ENCODE assay signal across 17 cellular contexts in genomic region chr15:39179980-39180379, GRCh38.
"Had no signal": no experiment of that assay in that cellular context is flagged by ENCODE, and none has a peak within 500 bp of the region (broad histone marks: within the 10 kb centered on the region; RNA-seq: fewer than 3 reads in every experiment).

No MANE protein-coding gene starts in this region.

- H3K27ac ChIP-seq: body of pancreas, psoas muscle, vagina had no signal

- H3K4me1 ChIP-seq: psoas muscle had no signal

- ATAC-seq: activated CD8-positive, alpha-beta T cell treated with anti-CD3 and anti-CD28 coated beads for 36 hours; body of pancreas; psoas muscle; sciatic nerve; stimulated activated effector memory CD8-positive, alpha-beta T cell treated with anti-CD3 and anti-CD28 coated beads, Interleukin-12 subunit alpha, Interleukin-12 subunit beta, amount 100 ng/mL, for 72 hours had no signal

- H3K36me3 Mint-ChIP-seq: activated naive CD4-positive, alpha-beta T cell treated with anti-CD3 and anti-CD28 coated beads, Interleukin-2, amount 50 U/mL, for 24 hours; stimulated activated effector memory CD8-positive, alpha-beta T cell treated with anti-CD3 and anti-CD28 coated beads, Interleukin-12 subunit alpha, Interleukin-12 subunit beta, amount 100 ng/mL, for 72 hours had no signal

- H3K36me3 ChIP-seq: vagina had no signal

- H3K4me1 Mint-ChIP-seq: activated B cell treated with CpG ODN at 0.5 μM for 24 hours; activated naive CD4-positive, alpha-beta T cell treated with anti-CD3 and anti-CD28 coated beads, Interleukin-2, amount 50 U/mL, for 24 hours; stimulated activated effector memory CD8-positive, alpha-beta T cell treated with anti-CD3 and anti-CD28 coated beads, Interleukin-12 subunit alpha, Interleukin-12 subunit beta, amount 100 ng/mL, for 72 hours had no signal

- H3K27ac Mint-ChIP-seq: activated B cell treated with CpG ODN at 0.5 μM for 24 hours; activated CD8-positive, alpha-beta T cell treated with anti-CD3 and anti-CD28 coated beads for 36 hours; activated naive CD4-positive, alpha-beta T cell treated with anti-CD3 and anti-CD28 coated beads, Interleukin-2, amount 50 U/mL, for 24 hours; nephron progenitor cell; stimulated activated effector memory CD8-positive, alpha-beta T cell treated with anti-CD3 and anti-CD28 coated beads, Interleukin-12 subunit alpha, Interleukin-12 subunit beta, amount 100 ng/mL, for 72 hours had no signal

- H3K27me3 ChIP-seq: body of pancreas, vagina had no signal

- H3K9me3 ChIP-seq: body of pancreas, psoas muscle, vagina had no signal

- H3K4me3 ChIP-seq: body of pancreas, psoas muscle, vagina had no signal

- DNase-seq: activated B cell treated with CpG ODN at 0.5 μM for 24 hours; activated CD4-positive, alpha-beta T cell treated with anti-CD3 and anti-CD28 coated beads for 48 hours; activated CD8-positive, alpha-beta T cell treated with anti-CD3 and anti-CD28 coated beads for 36 hours; activated effector memory CD4-positive, alpha-beta T cell treated with anti-CD3 and anti-CD28 coated beads, Interleukin-2, amount 50 U/mL, for 16 hours; activated T-cell treated with anti-CD3 and anti-CD28 coated beads, Interleukin-2, amount 50 U/mL, for 48 hours; body of pancreas; caudate nucleus; cortex of kidney; effector memory CD4-positive, alpha-beta T cell; hypothalamus; nephron progenitor cell; psoas muscle; T-helper 2 cell had no signal

- H3K9me3 Mint-ChIP-seq: activated B cell treated with CpG ODN at 0.5 μM for 24 hours; activated CD8-positive, alpha-beta T cell treated with anti-CD3 and anti-CD28 coated beads for 36 hours; activated naive CD4-positive, alpha-beta T cell treated with anti-CD3 and anti-CD28 coated beads, Interleukin-2, amount 50 U/mL, for 24 hours; nephron progenitor cell; stimulated activated effector memory CD8-positive, alpha-beta T cell treated with anti-CD3 and anti-CD28 coated beads, Interleukin-12 subunit alpha, Interleukin-12 subunit beta, amount 100 ng/mL, for 72 hours had no signal

- H3K4me3 Mint-ChIP-seq: activated B cell treated with CpG ODN at 0.5 μM for 24 hours; activated CD8-positive, alpha-beta T cell treated with anti-CD3 and anti-CD28 coated beads for 36 hours; activated naive CD4-positive, alpha-beta T cell treated with anti-CD3 and anti-CD28 coated beads, Interleukin-2, amount 50 U/mL, for 24 hours; nephron progenitor cell; stimulated activated effector memory CD8-positive, alpha-beta T cell treated with anti-CD3 and anti-CD28 coated beads, Interleukin-12 subunit alpha, Interleukin-12 subunit beta, amount 100 ng/mL, for 72 hours had no signal
